ENCODE assay signal across 7 cellular contexts in genomic region chr7:150245208-150245607, GRCh38.
DNase-seq lines count a peak whose midpoint lies in the region; ATAC-seq, FAIRE-seq and TF ChIP-seq lines count a peak whose summit lies in the region.
"Not testable (repeated sequence)": the region's sequence is repeated elsewhere in the genome, so short reads cannot be mapped to it uniquely, and the experiment has no call there.

No MANE protein-coding gene starts in this region.

- H3K4me3 ChIP-seq in astrocyte (ENCODE audit: insufficient read depth, low read depth, low read length) = not testable (repeated sequence)

- H3K4me3 Mint-ChIP-seq in activated T-cell treated with anti-CD3 and anti-CD28 coated beads, Interleukin-2, amount 50 U/mL, for 72 hours; astrocyte (ENCODE audit: unreplicated experiment); stimulated activated effector memory CD8-positive, alpha-beta T cell treated with anti-CD3 and anti-CD28 coated beads, Interleukin-12 subunit alpha, Interleukin-12 subunit beta, amount 100 ng/mL, for 72 hours; stimulated activated naive CD8-positive, alpha-beta T cell treated with anti-CD3 and anti-CD28 coated beads, Interleukin-15, amount 100 ng/mL, for 72 hours: not testable (repeated sequence)

- H3K9me3 Mint-ChIP-seq in activated T-cell treated with anti-CD3 and anti-CD28 coated beads, Interleukin-2, amount 50 U/mL, for 72 hours; astrocyte (ENCODE audit: unreplicated experiment); stimulated activated effector memory CD8-positive, alpha-beta T cell treated with anti-CD3 and anti-CD28 coated beads, Interleukin-12 subunit alpha, Interleukin-12 subunit beta, amount 100 ng/mL, for 72 hours; stimulated activated naive CD8-positive, alpha-beta T cell treated with anti-CD3 and anti-CD28 coated beads, Interleukin-15, amount 100 ng/mL, for 72 hours: not testable (repeated sequence)

- not testable (repeated sequence) for H3K27me3 Mint-ChIP-seq in activated T-cell treated with anti-CD3 and anti-CD28 coated beads, Interleukin-2, amount 50 U/mL, for 72 hours (ENCODE audit: low read depth); astrocyte (ENCODE audit: low read depth, unreplicated experiment); stimulated activated naive CD8-positive, alpha-beta T cell treated with anti-CD3 and anti-CD28 coated beads, Interleukin-15, amount 100 ng/mL, for 72 hours

- H3K27ac ChIP-seq in astrocyte (ENCODE audit: low read depth, low read length) = not testable (repeated sequence)

- not testable (repeated sequence) for H3K36me3 Mint-ChIP-seq in activated T-cell treated with anti-CD3 and anti-CD28 coated beads, Interleukin-2, amount 50 U/mL, for 72 hours (ENCODE audit: insufficient read depth in 2 of 2); astrocyte (ENCODE audit: low read depth, unreplicated experiment); stimulated activated effector memory CD8-positive, alpha-beta T cell treated with anti-CD3 and anti-CD28 coated beads, Interleukin-12 subunit alpha, Interleukin-12 subunit beta, amount 100 ng/mL, for 72 hours

- H2AFZ ChIP-seq in astrocyte (ENCODE audit: low read depth, low read length) = not testable (repeated sequence)

- ATAC-seq in HG02610 (IDR thresholded peaks at IDR 0.05; ENCODE audit: unreplicated experiment) = peak; percentile 49
- peak; percentile 71 to 73 for ATAC-seq in activated CD4-positive, CD25-positive, alpha-beta regulatory T cell treated with anti-CD3 and anti-CD28 coated beads, Interleukin-2, amount 50 U/mL, for 24 hours
- peak; percentile 64 to 86 for ATAC-seq in activated T-cell treated with anti-CD3 and anti-CD28 coated beads, Interleukin-2, amount 50 U/mL, for 72 hours (replicated peaks in 1 of 2)
- peak; percentile 84 for ATAC-seq in stimulated activated effector memory CD8-positive, alpha-beta T cell treated with anti-CD3 and anti-CD28 coated beads, Interleukin-12 subunit alpha, Interleukin-12 subunit beta, amount 100 ng/mL, for 72 hours
- ATAC-seq in stimulated activated naive CD8-positive, alpha-beta T cell treated with anti-CD3 and anti-CD28 coated beads, Interleukin-15, amount 100 ng/mL, for 72 hours = peak; percentile 18

- not testable (repeated sequence) for H3K79me2 ChIP-seq in astrocyte (ENCODE audit: insufficient read depth, low read length)

- not testable (repeated sequence) for TF ChIP-seq CTCF in astrocyte (IDR thresholded peaks at IDR 0.05; ENCODE audit: insufficient read depth, low read depth, low read length)

- not testable (repeated sequence) for H3K9ac ChIP-seq in astrocyte (ENCODE audit: low read length)

- not testable (repeated sequence) for H3K27me3 ChIP-seq in astrocyte (ENCODE audit: insufficient read depth, low read length)

- H3K4me1 ChIP-seq in astrocyte (ENCODE audit: insufficient read depth, low read length) = not testable (repeated sequence)

- H3K4me1 Mint-ChIP-seq in activated T-cell treated with anti-CD3 and anti-CD28 coated beads, Interleukin-2, amount 50 U/mL, for 72 hours (ENCODE audit: low read depth); astrocyte (ENCODE audit: low read depth, unreplicated experiment); stimulated activated effector memory CD8-positive, alpha-beta T cell treated with anti-CD3 and anti-CD28 coated beads, Interleukin-12 subunit alpha, Interleukin-12 subunit beta, amount 100 ng/mL, for 72 hours; stimulated activated naive CD8-positive, alpha-beta T cell treated with anti-CD3 and anti-CD28 coated beads, Interleukin-15, amount 100 ng/mL, for 72 hours: not testable (repeated sequence)

- not testable (repeated sequence) for H3K4me2 ChIP-seq in astrocyte (ENCODE audit: low read length)

- not testable (repeated sequence) for H3K9me3 ChIP-seq in astrocyte (ENCODE audit: insufficient read depth, low read depth, low read length)

- H4K20me1 ChIP-seq in astrocyte (ENCODE audit: insufficient read depth, low read length) = not testable (repeated sequence)

- peak; percentile 29 for FAIRE-seq in astrocyte (lab: Jason Lieb, UNC)

- DNase-seq in Daoy (ENCODE audit: low read depth) = peak; percentile 19
- not testable (repeated sequence) for DNase-seq in activated T-cell treated with anti-CD3 and anti-CD28 coated beads, Interleukin-2, amount 50 U/mL, for 72 hours; astrocyte (ENCODE audit: low read depth); stimulated activated effector memory CD8-positive, alpha-beta T cell treated with anti-CD3 and anti-CD28 coated beads, Interleukin-12 subunit alpha, Interleukin-12 subunit beta, amount 100 ng/mL, for 72 hours (ENCODE audit: low spot score in 2 of 2); stimulated activated naive CD8-positive, alpha-beta T cell treated with anti-CD3 and anti-CD28 coated beads, Interleukin-15, amount 100 ng/mL, for 72 hours

- H3K36me3 ChIP-seq in astrocyte (ENCODE audit: insufficient read depth, low read length) = not testable (repeated sequence)

- not testable (repeated sequence) for H3K27ac Mint-ChIP-seq in activated T-cell treated with anti-CD3 and anti-CD28 coated beads, Interleukin-2, amount 50 U/mL, for 72 hours; astrocyte (ENCODE audit: unreplicated experiment); stimulated activated effector memory CD8-positive, alpha-beta T cell treated with anti-CD3 and anti-CD28 coated beads, Interleukin-12 subunit alpha, Interleukin-12 subunit beta, amount 100 ng/mL, for 72 hours; stimulated activated naive CD8-positive, alpha-beta T cell treated with anti-CD3 and anti-CD28 coated beads, Interleukin-15, amount 100 ng/mL, for 72 hours

Comparison
In these comparisons a context has a peak if more than half of its experiments do, and no peak if none do; other contexts are left out.
1. ATAC-seq: peak in every context shown above with its lines; median percentile 84 in stimulated activated effector memory CD8-positive, alpha-beta T cell treated with anti-CD3 and anti-CD28 coated beads, Interleukin-12 subunit alpha, Interleukin-12 subunit beta, amount 100 ng/mL, for 72 hours; 75 in activated T-cell treated with anti-CD3 and anti-CD28 coated beads, Interleukin-2, amount 50 U/mL, for 72 hours; 72 in activated CD4-positive, CD25-positive, alpha-beta regulatory T cell treated with anti-CD3 and anti-CD28 coated beads, Interleukin-2, amount 50 U/mL, for 24 hours; 49 in HG02610; 18 in stimulated activated naive CD8-positive, alpha-beta T cell treated with anti-CD3 and anti-CD28 coated beads, Interleukin-15, amount 100 ng/mL, for 72 hours.